ENCODE assay signal across 8 cellular contexts in the genomic region with DNA sequence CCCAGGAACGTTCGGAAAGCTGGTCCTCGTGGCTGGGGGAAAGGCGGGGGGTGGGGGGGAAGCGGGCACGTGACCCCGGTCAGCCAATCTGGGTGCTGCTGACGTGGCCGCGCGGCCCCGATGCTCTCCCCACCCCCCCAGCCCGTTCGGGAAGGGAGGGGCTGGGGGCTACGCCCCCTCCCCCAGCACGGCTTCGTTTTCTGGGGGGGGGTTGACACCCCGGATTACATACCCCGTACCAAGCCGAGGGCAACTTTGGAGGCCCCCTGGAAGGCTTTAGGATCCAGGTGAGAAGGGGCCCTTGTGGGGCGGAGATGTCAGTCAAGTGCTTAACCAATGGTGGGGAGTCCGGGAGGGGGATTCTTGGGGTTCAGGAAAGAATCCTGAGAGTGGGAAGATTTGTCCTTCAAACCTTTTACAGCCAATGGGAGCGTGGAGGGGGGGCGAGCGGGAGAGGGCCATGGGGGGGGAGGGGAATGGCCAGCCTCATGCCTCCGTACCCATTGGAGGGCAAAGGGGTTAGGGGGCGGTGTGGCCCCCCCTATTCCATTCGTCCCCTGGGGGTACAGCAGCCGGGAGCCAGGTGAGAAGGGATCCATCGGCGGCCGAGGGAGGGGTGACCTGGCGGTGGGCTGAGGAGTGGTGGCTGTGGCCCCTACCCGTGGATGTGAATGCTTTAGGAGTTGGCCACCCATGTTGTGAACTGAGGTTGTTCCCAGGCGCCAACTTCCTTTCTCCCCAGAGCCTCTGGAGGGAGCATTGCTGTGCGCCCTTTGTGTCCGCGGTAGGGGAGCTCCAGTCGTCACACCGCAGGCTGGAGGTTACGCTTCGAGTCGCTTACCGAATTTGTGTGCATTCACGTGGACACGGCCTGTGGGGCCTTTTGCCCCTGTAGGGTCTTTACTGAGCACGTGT. TPM values are rescaled to one million over a fixed set of nuclear protein-coding genes. Genes with fewer than 3 reads are reported as not detected.
DNase-seq lines count a peak whose midpoint lies in the region; ATAC-seq, FAIRE-seq and TF ChIP-seq lines count a peak whose summit lies in the region.

No MANE protein-coding gene starts in this region.

- DNase-seq in SIG-M5 treated with dmso at 0.1 percent for 504 hours (lab: John Stamatoyannopoulos, UW; ENCODE audit: unreplicated experiment): peak; percentile 78
- no peak for DNase-seq in SIG-M5 (lab: John Stamatoyannopoulos, UW)
- DNase-seq in RCC 7860 (ENCODE audit: low spot score): peak; percentile 43
- DNase-seq in activated effector memory CD4-positive, alpha-beta T cell treated with anti-CD3 and anti-CD28 coated beads, Interleukin-2, amount 50 U/mL, for 16 hours: peak; percentile 87
- peak; percentile 84 for DNase-seq in fibroblast of pulmonary artery (ENCODE audit: low read depth)
- peak; percentile 57 for DNase-seq in natural killer cell

- peaks cover 24% of the 10 kb centered on the region for H3K36me3 ChIP-seq in HUES6 (ENCODE audit: control insufficient read depth, insufficient read depth, low read length)
- H3K36me3 ChIP-seq in subcutaneous abdominal adipose tissue (ENCODE audit: control insufficient read depth in 5 of 5, insufficient read depth in 5 of 5, low read length in 5 of 5): peaks cover 0 to 12% (median 4%) of the 10 kb centered on the region in 5 donors

- H3K4me1 ChIP-seq in HUES6 (ENCODE audit: control insufficient read depth, insufficient read depth, low read length): peaks cover 10% of the 10 kb centered on the region
- H3K4me1 ChIP-seq in subcutaneous abdominal adipose tissue (ENCODE audit: control insufficient read depth in 5 of 5, insufficient read depth in 5 of 5, low read length in 5 of 5): peaks cover 12 to 49% (median 40%) of the 10 kb centered on the region in 5 donors

- no peaks in the 10 kb centered on the region for H3K27me3 Mint-ChIP-seq in natural killer cell (ENCODE audit: low read depth in 2 of 2)

- H3K9ac ChIP-seq in HUES6 (ENCODE audit: low read length): peak overlapping the region; percentile 100
- peak overlapping the region; percentile 99 to 100 (median 99) for H3K9ac ChIP-seq in subcutaneous abdominal adipose tissue (ENCODE audit: low read length in 5 of 5)

- peak overlapping the region; percentile 91 to 97 for H3K27ac Mint-ChIP-seq in natural killer cell

- H3K9me3 Mint-ChIP-seq in natural killer cell: no peaks in the 10 kb centered on the region

- peak overlapping the region; percentile 98 for H3K4me3 ChIP-seq in HUES6 (ENCODE audit: low read depth, low read length)
- peak overlapping the region; percentile 84 for H3K4me3 ChIP-seq in fibroblast of pulmonary artery (replicated peaks; ENCODE audit: low read depth, low read length)
- H3K4me3 ChIP-seq in subcutaneous abdominal adipose tissue (ENCODE audit: low read depth in 1 of 5, low read length in 5 of 5): peak overlapping the region; percentile 91 to 99 (median 98)

- H3K27me3 ChIP-seq in HUES6 (ENCODE audit: control insufficient read depth, insufficient read depth, low read length): no peaks in the 10 kb centered on the region
- peaks cover 0 to 2% (median 0%) of the 10 kb centered on the region in 5 donors for H3K27me3 ChIP-seq in subcutaneous abdominal adipose tissue (ENCODE audit: control insufficient read depth in 5 of 5, insufficient read depth in 4 of 5, low read length in 5 of 5)

- intact Hi-C loops in natural killer cell (cut with micrococcal nuclease): loop anchor here (1.0 kb wide), 1 partner anchor 16 kb away; a partner anchor contains a TSS

- peaks cover 11% of the 10 kb centered on the region for H3K36me3 Mint-ChIP-seq in natural killer cell

- peak overlapping the region; percentile 96 for H3K4me3 Mint-ChIP-seq in natural killer cell

- peaks cover 63 to 73% of the 10 kb centered on the region in 2 donors for H3K4me1 Mint-ChIP-seq in natural killer cell

- peak; percentile 14 to 30 (median 23) for ATAC-seq in natural killer cell

- TF ChIP-seq CTCF in fibroblast of pulmonary artery (IDR thresholded peaks at IDR 0.05; ENCODE audit: low read length, missing control alignments) (peak; percentile 26), natural killer cell (IDR thresholded peaks at IDR 0.05) (no peak)

- peak overlapping the region; percentile 99 for H3K27ac ChIP-seq in HUES6 (ENCODE audit: low read depth, low read length)
- peak overlapping the region; percentile 100 for H3K27ac ChIP-seq in subcutaneous abdominal adipose tissue (ENCODE audit: low read depth, low read length)

- H3K9me3 ChIP-seq in HUES6 (ENCODE audit: control insufficient read depth, insufficient read depth, low read depth, low read length) (no peaks in the 10 kb centered on the region), subcutaneous abdominal adipose tissue (ENCODE audit: control insufficient read depth in 5 of 5, low read length in 5 of 5) (no peaks in the 10 kb centered on the region)

- FAIRE-seq in RCC 7860 (lab: Jason Lieb, UNC): no peak

RNA-seq across cellular contexts. Expression of a gene that starts 0.6 kb away (rescaled TPM):
- 100 to 1,000 TPM; 653 to 886 (median 714) TPM for total RNA-seq in natural killer cell

RNA-seq across cellular contexts. Expression of a gene that starts 16.1 kb away (rescaled TPM):
- total RNA-seq in natural killer cell: 10 to 100 TPM; 39.2 to 57.5 (median 48.1) TPM

RNA-seq across cellular contexts. Expression of a gene that starts 28.2 kb away (rescaled TPM):
- 10 to 100 TPM; 19.5 to 28.1 (median 23.0) TPM for total RNA-seq in natural killer cell

RNA-seq across cellular contexts. Expression of a gene that starts 40.4 kb away (rescaled TPM):
- total RNA-seq in natural killer cell: 1 to 10 TPM; 1.2 to 4.3 (median 3.6) TPM
